Comparison of ENCODE assay signal across 30 cellular contexts in genomic region chr12:114272071-114272470, GRCh38.
DNase-seq lines count a peak whose midpoint lies in the region; ATAC-seq, FAIRE-seq and TF ChIP-seq lines count a peak whose summit lies in the region.
"Had no signal": no experiment of that assay in that cellular context is flagged by ENCODE, and none has a peak within 500 bp of the region (broad histone marks: within the 10 kb centered on the region; RNA-seq: fewer than 3 reads in every experiment).

No MANE protein-coding gene starts in this region.

- peak overlapping the region; percentile 97 for H2BK20ac ChIP-seq in H1 (ENCODE audit: low read length)

- H3K9me3 ChIP-seq in HepG2 (ENCODE audit: low read length) (no peaks in the 10 kb centered on the region), right lobe of liver (no peaks in the 10 kb centered on the region), H1 (ENCODE audit: insufficient read depth in 2 of 2, low read depth in 1 of 2, low read length in 1 of 2) (no peaks in the 10 kb centered on the region)
- H3K9me3 ChIP-seq: BE2C, SJSA1 had no signal

- H3K27me3 Mint-ChIP-seq in type B pancreatic cell = peaks cover 36% of the 10 kb centered on the region
- H3K27me3 Mint-ChIP-seq in activated T-helper 2 cell treated with anti-CD3 and anti-CD28 coated beads, Interferon-gamma antibody, Interleukin-2, Interleukin-4, amounts not matched to agents 10 μg/mL and 5 μg/mL and 100 μg/mL, durations not matched to agents 14 hours and 24 hours and 36 hours (ENCODE audit: low read depth) = no peaks in the 10 kb centered on the region

- no peak overlapping the region for H3K18ac ChIP-seq in H1 (ENCODE audit: extremely low read depth, low read length)

- H2BK12ac ChIP-seq in H1 (ENCODE audit: low read depth, low read length) = peak overlapping the region; percentile 94; the same call in 1 of the 2 replicates

- ATAC-seq in HepG2 = no peak
- no peak for ATAC-seq in right lobe of liver
- ATAC-seq: T-cell had no signal

- no peak overlapping the region for H2AFZ ChIP-seq in HepG2 (ENCODE audit: low read length)
- no peak overlapping the region for H2AFZ ChIP-seq in H1 (ENCODE audit: low read length)

- no peak overlapping the region for H4K5ac ChIP-seq in H1 (ENCODE audit: insufficient read length, low read depth, low read length)

- intact Hi-C loops in HepG2 (cut with micrococcal nuclease; ENCODE audit: unreplicated experiment) = no loop called here
- intact Hi-C loops in right lobe of liver (cut with DNase I) = no loop called here
- intact Hi-C loops in activated T-helper 2 cell treated with anti-CD3 and anti-CD28 coated beads, Interferon-gamma antibody, Interleukin-2, Interleukin-4, amounts not matched to agents 10 μg/mL and 5 μg/mL and 100 μg/mL, durations not matched to agents 14 hours and 24 hours and 36 hours (cut with micrococcal nuclease) = no loop called here

- H3K79me1 ChIP-seq in H1 (ENCODE audit: low read depth, low read length) = no peaks in the 10 kb centered on the region

- H2BK15ac ChIP-seq in H1 (ENCODE audit: low read length) = no peak overlapping the region

- no peaks in the 10 kb centered on the region for H3K9me3 Mint-ChIP-seq in type B pancreatic cell
- H3K9me3 Mint-ChIP-seq in activated T-helper 2 cell treated with anti-CD3 and anti-CD28 coated beads, Interferon-gamma antibody, Interleukin-2, Interleukin-4, amounts not matched to agents 10 μg/mL and 5 μg/mL and 100 μg/mL, durations not matched to agents 14 hours and 24 hours and 36 hours = no peaks in the 10 kb centered on the region
- H3K9me3 Mint-ChIP-seq: CD14-positive monocyte; CD8-positive, alpha-beta memory T cell; T-cell had no signal

- POLR2A ChIA-PET in HepG2 (lab: Yijun Ruan, JAX) = no interaction called here
- POLR2A ChIA-PET in H1 (lab: Charles Lee; ENCODE audit: partially characterized antibody) = no interaction called here

- no peak overlapping the region for H3K14ac ChIP-seq in H1 (ENCODE audit: insufficient read length)

- peak overlapping the region; percentile 16 for H4K91ac ChIP-seq in H1 (replicated peaks; ENCODE audit: insufficient read length, low read length)

- H3K4me3 ChIP-seq in HepG2 (replicated peaks in 1 of 3; ENCODE audit: insufficient read depth in 1 of 3, low read depth in 2 of 3, low read length in 3 of 3) = no peak overlapping the region
- no peak overlapping the region for H3K4me3 ChIP-seq in right lobe of liver
- H3K4me3 ChIP-seq in H1 (ENCODE audit: extremely low read depth in 1 of 4, insufficient read depth in 2 of 4, low read depth in 3 of 4, low read length in 4 of 4) = no peak overlapping the region
- H3K4me3 ChIP-seq: SJSA1 had no signal

- H3K27ac Mint-ChIP-seq in type B pancreatic cell = no peak overlapping the region
- H3K27ac Mint-ChIP-seq in activated T-helper 2 cell treated with anti-CD3 and anti-CD28 coated beads, Interferon-gamma antibody, Interleukin-2, Interleukin-4, amounts not matched to agents 10 μg/mL and 5 μg/mL and 100 μg/mL, durations not matched to agents 14 hours and 24 hours and 36 hours = no peak overlapping the region
- H3K27ac Mint-ChIP-seq: CD14-positive monocyte; CD8-positive, alpha-beta memory T cell; T-cell had no signal

- H2BK120ac ChIP-seq in H1 (replicated peaks; ENCODE audit: low read depth, low read length) = peak overlapping the region; percentile 63

- no peaks in the 10 kb centered on the region for H3K36me3 ChIP-seq in HepG2 (replicated peaks in 1 of 2; ENCODE audit: control insufficient read depth in 1 of 2, insufficient read depth in 2 of 2, low read length in 2 of 2)
- no peaks in the 10 kb centered on the region for H3K36me3 ChIP-seq in right lobe of liver
- no peaks in the 10 kb centered on the region for H3K36me3 ChIP-seq in H1 (ENCODE audit: control insufficient read depth in 2 of 4, insufficient read depth in 4 of 4, low read length in 3 of 4)
- H3K36me3 ChIP-seq: BE2C, SJSA1 had no signal

- TF ChIP-seq POLR2A in HepG2 (IDR thresholded peaks at IDR 0.05; ENCODE audit: insufficient read depth in 1 of 2, low read depth in 2 of 2, low read length in 2 of 2) = no peak
- TF ChIP-seq POLR2A in right lobe of liver (IDR thresholded peaks at IDR 0.05) = no peak
- no peak for TF ChIP-seq POLR2A in H1 (IDR thresholded peaks at IDR 0.05; ENCODE audit: control extremely low read depth in 1 of 2, low read depth in 2 of 2, low read length in 2 of 2)

- no peak overlapping the region for H3K4me3 Mint-ChIP-seq in type B pancreatic cell
- no peak overlapping the region for H3K4me3 Mint-ChIP-seq in activated T-helper 2 cell treated with anti-CD3 and anti-CD28 coated beads, Interferon-gamma antibody, Interleukin-2, Interleukin-4, amounts not matched to agents 10 μg/mL and 5 μg/mL and 100 μg/mL, durations not matched to agents 14 hours and 24 hours and 36 hours (ENCODE audit: low read depth)
- H3K4me3 Mint-ChIP-seq: CD14-positive monocyte; CD8-positive, alpha-beta memory T cell; T-cell had no signal

- DNase-seq in HepG2 (ENCODE audit: low spot score) (no peak), right lobe of liver (no peak), NCI-H345 treated with DMSO at 0.1 percent for 48 hours (lab: John Stamatoyannopoulos, UW; ENCODE audit: unreplicated experiment) (peak; percentile 56), H1 (ENCODE audit: low read depth in 1 of 2, low spot score in 2 of 2) (no peak), mesenteric fat pad (ENCODE audit: low spot score) (no peak), NCI-H2107 (lab: John Stamatoyannopoulos, UW) (no peak), type B pancreatic cell (ENCODE audit: extremely low spot score, unreplicated experiment) (no peak)
- DNase-seq in activated T-helper 2 cell treated with anti-CD3 and anti-CD28 coated beads, Interferon-gamma antibody, Interleukin-2, Interleukin-4, amounts not matched to agents 10 μg/mL and 5 μg/mL and 100 μg/mL, durations not matched to agents 14 hours and 24 hours and 36 hours (ENCODE audit: low spot score) = no peak
- DNase-seq: 8988T; ACHN; BE2C; CD8-positive, alpha-beta memory T cell; DMS 273 treated with DMSO at 0.1 percent for 48 hours; DMS79; EL; GF-D8; Karpas-422; NCI-H1092; NCI-H1417 treated with DMSO at 0.1 percent for 48 hours; NCI-H1694 treated with DMSO at 0.1 percent for 48 hours; NCI-H2081 treated with DMSO at 0.1 percent for 48 hours; NCI-H510A; NCI-H69; T-cell had no signal

- H4K8ac ChIP-seq in H1 (ENCODE audit: extremely low read depth, insufficient read depth, low read length) = no peak overlapping the region

- H3K4me1 ChIP-seq in HepG2 (ENCODE audit: insufficient read depth, low read length) (no peaks in the 10 kb centered on the region), right lobe of liver (no peaks in the 10 kb centered on the region), H1 (replicated peaks in 1 of 4; ENCODE audit: control insufficient read depth in 3 of 4, insufficient read depth in 4 of 4, low read length in 3 of 4) (peaks cover 2 to 36% (median 32%) of the 10 kb centered on the region in 4 experiments)
- H3K4me1 ChIP-seq: BE2C, SJSA1 had no signal

- CTCF ChIA-PET in HepG2 (lab: Yijun Ruan, JAX; ENCODE audit: low intra/inter-chr PET ratio, low total read pairs) (no interaction called here), H1 (lab: Charles Lee; ENCODE audit: partially characterized antibody) (interaction anchor here (1.1 kb wide), 3 partner anchors 20 to 99 kb away, joined by 3 to 4 read pairs (median 3); no protein-coding TSS in a partner anchor)

- no peaks in the 10 kb centered on the region for H4K20me1 ChIP-seq in HepG2 (ENCODE audit: insufficient read depth, low read length)
- no peaks in the 10 kb centered on the region for H4K20me1 ChIP-seq in H1 (replicated peaks in 1 of 2; ENCODE audit: control insufficient read depth in 1 of 2, insufficient read depth in 2 of 2, low read length in 2 of 2)

- H3K9ac ChIP-seq in HepG2 (ENCODE audit: insufficient read depth, low read depth, low read length) = no peak overlapping the region
- H3K9ac ChIP-seq in H1 (replicated peaks in 1 of 4; ENCODE audit: extremely low read depth in 1 of 4, low read depth in 3 of 4, low read length in 3 of 4) = no peak overlapping the region

- H3K27ac ChIP-seq in HepG2 (ENCODE audit: extremely low read length, insufficient read depth, low read length) (no peak overlapping the region), right lobe of liver (no peak overlapping the region), H1 (ENCODE audit: low read depth, low read length) (no peak overlapping the region; the same call in 1 of the 2 replicates)
- H3K27ac ChIP-seq: SJSA1 had no signal

- H2BK5ac ChIP-seq in H1 (ENCODE audit: low read depth, low read length) = peak overlapping the region; percentile 71; the same call in 1 of the 2 replicates

- TF ChIP-seq RAD21 in HepG2 (CRISPR knock-in tag; IDR thresholded peaks at IDR 0.05) (no peak), H1 (IDR thresholded peaks at IDR 0.05 in 1 of 2, conservative IDR thresholded peaks at IDR 0.05 in 1 of 2; ENCODE audit: low read depth in 2 of 2, low read length in 2 of 2) (no peak)

- no peak for FAIRE-seq in HepG2 (lab: Jason Lieb, UNC)
- FAIRE-seq in H1 (lab: Jason Lieb, UNC) = no peak
- FAIRE-seq: GM12891, H54, HTR-8/SVneo, RCC 7860 had no signal

- no peaks in the 10 kb centered on the region for H3K23me2 ChIP-seq in H1 (ENCODE audit: low read depth, low read length)

- BruUV-seq in HepG2 (replicated peaks; lab: Mats Ljungman, UMichigan) = no TSS peak

- H3K4ac ChIP-seq in H1 (replicated peaks; ENCODE audit: insufficient read length, low read depth, low read length) = no peak overlapping the region

- in situ Hi-C loops in HepG2 (cut with HindIII; ENCODE audit: extremely low pct_ligation_motif_present, low pct_unique_long_range_greater_than_20kb) = no loop called here

- no peak for TF ChIP-seq EP300 in HepG2 (IDR thresholded peaks at IDR 0.05; ENCODE audit: low read depth in 2 of 2, low read length in 2 of 2)
- TF ChIP-seq EP300 in HepG2 (CRISPR knock-in tag; IDR thresholded peaks at IDR 0.05; ENCODE audit: borderline replicate concordance) = no peak
- peak in 1 of 2 experiments; percentile 33; a peak in 1 of 3 replicates for TF ChIP-seq EP300 in H1 (IDR thresholded peaks at IDR 0.05; ENCODE audit: borderline replicate concordance in 1 of 2, low read depth in 2 of 2, low read length in 2 of 2)

- H3K79me2 ChIP-seq in HepG2 (ENCODE audit: insufficient read depth, low read length) (no peaks in the 10 kb centered on the region), H1 (ENCODE audit: control insufficient read depth in 1 of 2, insufficient read depth in 2 of 2, low read length in 2 of 2) (no peaks in the 10 kb centered on the region)

- no peak for TF ChIP-seq CTCF in HepG2 (CRISPR knock-in tag; IDR thresholded peaks at IDR 0.05)
- no peak for TF ChIP-seq CTCF in right lobe of liver (IDR thresholded peaks at IDR 0.05)
- no peak for TF ChIP-seq CTCF in H1 (IDR thresholded peaks at IDR 0.05; ENCODE audit: control extremely low read depth in 1 of 3, insufficient read depth in 1 of 3, low read depth in 1 of 3, low read length in 3 of 3)
- no peak for TF ChIP-seq CTCF in type B pancreatic cell (conservative IDR thresholded peaks at IDR 0.05)

- no peaks in the 10 kb centered on the region for H3K4me1 Mint-ChIP-seq in type B pancreatic cell (ENCODE audit: unreplicated experiment)
- H3K4me1 Mint-ChIP-seq in activated T-helper 2 cell treated with anti-CD3 and anti-CD28 coated beads, Interferon-gamma antibody, Interleukin-2, Interleukin-4, amounts not matched to agents 10 μg/mL and 5 μg/mL and 100 μg/mL, durations not matched to agents 14 hours and 24 hours and 36 hours (ENCODE audit: low read depth) = no peaks in the 10 kb centered on the region
- H3K4me1 Mint-ChIP-seq: CD14-positive monocyte; CD8-positive, alpha-beta memory T cell; T-cell had no signal

- H3K27me3 ChIP-seq in HepG2 (ENCODE audit: control insufficient read depth in 1 of 2, insufficient read depth in 2 of 2, low read length in 2 of 2) = no peaks in the 10 kb centered on the region
- no peaks in the 10 kb centered on the region for H3K27me3 ChIP-seq in right lobe of liver
- H3K27me3 ChIP-seq in H1 (replicated peaks in 1 of 4; ENCODE audit: control insufficient read depth in 3 of 4, extremely low read depth in 1 of 4, insufficient read depth in 3 of 4, low read length in 3 of 4) = peaks cover 0 to 3% (median 0%) of the 10 kb centered on the region in 4 experiments; a peak in 2 of 7 replicates

- peak overlapping the region; percentile 76; the same call in 1 of the 2 replicates for H2AK5ac ChIP-seq in H1 (ENCODE audit: low read depth, low read length)

- WGBS in HepG2 (ENCODE audit: low lambda C conversion rate) = 0% methylated on average over 2 of the region's 2 CpGs
- 36% methylated on average over 2 of the region's 2 CpGs for WGBS in right lobe of liver (ENCODE audit: insufficient coverage, low coverage, low lambda C conversion rate, missing lambda C conversion rate)
- WGBS in H1 (ENCODE audit: extremely low coverage in 1 of 2, insufficient coverage in 1 of 2, insufficient read length in 1 of 2, insufficient replicate concordance in 2 of 2, low coverage in 1 of 2, low lambda C conversion rate in 2 of 2, missing lambda C conversion rate in 1 of 2), 2 experiments = 34% methylated on average over 2 of the region's 2 CpGs; no CpG with 5 or more reads in 1 of the 2 experiments

- H3K56ac ChIP-seq in H1 (replicated peaks; ENCODE audit: insufficient read length, low read depth, low read length) = no peak overlapping the region

- no peak overlapping the region for H3K23ac ChIP-seq in H1 (ENCODE audit: insufficient read length)

- H3K4me2 ChIP-seq in HepG2 (ENCODE audit: low read depth, low read length) (no peak overlapping the region), H1 (ENCODE audit: insufficient read depth in 1 of 2, low read depth in 2 of 2, low read length in 2 of 2) (peak overlapping the region; percentile 22 to 27; a peak in 3 of 4 replicates)

- H3K36me3 Mint-ChIP-seq in type B pancreatic cell = no peaks in the 10 kb centered on the region
- no peaks in the 10 kb centered on the region for H3K36me3 Mint-ChIP-seq in activated T-helper 2 cell treated with anti-CD3 and anti-CD28 coated beads, Interferon-gamma antibody, Interleukin-2, Interleukin-4, amounts not matched to agents 10 μg/mL and 5 μg/mL and 100 μg/mL, durations not matched to agents 14 hours and 24 hours and 36 hours (ENCODE audit: low read depth)
- H3K36me3 Mint-ChIP-seq: CD14-positive monocyte; CD8-positive, alpha-beta memory T cell; T-cell had no signal

Comparison
In these comparisons a context has a peak if more than half of its experiments do, and no peak if none do; other contexts are left out.
1. Of the 41 proteins assayed by ChIP-seq in both HepG2 and H1: peak only in HepG2: none; only in H1: ATF2, JUN and JUND; in both: none; in neither: 36; mixed calls (peak in some experiments, not most) for 2.